ENCODE assay signal across 17 cellular contexts in the genomic region with DNA sequence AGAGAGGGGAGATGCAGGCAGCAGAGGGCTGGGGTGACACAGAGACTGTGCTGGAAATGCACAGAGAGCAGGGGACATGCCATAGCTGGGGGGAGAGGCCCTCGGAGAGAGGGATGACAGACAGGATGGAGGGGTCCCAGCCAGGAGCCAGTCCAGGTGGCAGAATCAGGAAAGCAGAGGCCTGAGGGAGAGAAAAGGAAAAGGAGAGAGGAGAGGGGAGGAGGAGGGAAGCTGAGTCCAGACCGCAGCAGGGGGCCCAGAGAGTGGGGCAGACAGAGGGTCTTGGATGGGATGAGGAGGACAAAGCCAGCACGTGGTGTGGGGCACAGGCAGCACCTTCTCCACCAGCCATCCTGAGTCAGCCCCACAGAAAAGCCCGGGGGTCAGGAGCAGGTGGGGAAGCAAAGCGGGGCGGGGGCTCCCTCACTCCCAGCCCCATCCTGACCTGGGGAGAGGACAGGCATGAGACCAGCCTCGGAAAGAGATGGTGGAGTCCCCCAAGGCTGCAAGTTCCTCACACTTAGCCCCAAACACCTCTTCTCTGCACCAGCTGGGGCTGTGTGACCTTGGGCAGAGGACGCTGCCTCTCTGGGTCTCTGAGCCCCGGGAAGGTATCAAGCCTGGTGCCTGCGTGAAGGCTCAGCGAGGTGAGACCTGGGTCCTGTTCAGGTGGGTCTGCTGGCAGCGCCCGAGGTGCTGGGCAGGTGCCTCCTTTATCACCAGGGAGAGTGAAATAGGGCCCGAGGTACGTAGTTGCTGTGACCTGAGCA. TPM values are rescaled to one million over a fixed set of nuclear protein-coding genes. Genes with fewer than 3 reads are reported as not detected.
A peak's percentile ranks its signal among the peaks of the same experiment; 100 is the strongest.
DNase-seq lines count a peak whose midpoint lies in the region; ATAC-seq, FAIRE-seq and TF ChIP-seq lines count a peak whose summit lies in the region.
"Had no signal": no experiment of that assay in that cellular context is flagged by ENCODE, and none has a peak within 500 bp of the region (broad histone marks: within the 10 kb centered on the region; RNA-seq: fewer than 3 reads in every experiment).

No MANE protein-coding gene starts in this region.

- no peak for TF ChIP-seq POLR2A in suprapubic skin (IDR thresholded peaks at IDR 0.05)

- TF ChIP-seq EP300 in suprapubic skin (IDR thresholded peaks at IDR 0.05), result no peak

- H3K36me3 ChIP-seq in H7 (replicated peaks; ENCODE audit: control insufficient read depth, insufficient read depth, low read length), result no peaks in the 10 kb centered on the region
- no peaks in the 10 kb centered on the region for H3K36me3 ChIP-seq in mucosa of descending colon (ENCODE audit: low read depth)
- H3K36me3 ChIP-seq in suprapubic skin, result no peaks in the 10 kb centered on the region
- H3K36me3 ChIP-seq in small intestine (ENCODE audit: control insufficient read depth in 2 of 2, insufficient read depth in 2 of 2, low read length in 2 of 2), result no peaks in the 10 kb centered on the region
- H3K36me3 ChIP-seq: colonic mucosa, heart right ventricle had no signal

- H3K9me3 ChIP-seq in mucosa of descending colon, result no peaks in the 10 kb centered on the region
- H3K9me3 ChIP-seq in suprapubic skin, result no peaks in the 10 kb centered on the region
- H3K9me3 ChIP-seq in small intestine (ENCODE audit: control insufficient read depth, low read depth), result no peaks in the 10 kb centered on the region
- H3K9me3 ChIP-seq: colonic mucosa, heart right ventricle, testis had no signal

- no peaks in the 10 kb centered on the region for H3K36me3 Mint-ChIP-seq in chondrocyte (ENCODE audit: low read depth)
- H3K36me3 Mint-ChIP-seq: activated naive CD4-positive, alpha-beta T cell treated with anti-CD3 and anti-CD28 coated beads, Interleukin-2, amount 50 U/mL, for 72 hours had no signal

- H3K27ac ChIP-seq in suprapubic skin (no peak overlapping the region), small intestine (ENCODE audit: low read depth in 1 of 2, low read length in 1 of 2) (no peak overlapping the region)
- H3K27ac ChIP-seq: colonic mucosa, heart right ventricle had no signal

- H3K27me3 ChIP-seq in H7 (ENCODE audit: control insufficient read depth, insufficient read depth, low read length) (peaks cover 10% of the 10 kb centered on the region; the same call in 1 of the 2 replicates), suprapubic skin (peaks cover 6% of the 10 kb centered on the region), small intestine (ENCODE audit: control insufficient read depth in 2 of 2, insufficient read depth in 2 of 2, low read length in 2 of 2) (no peaks in the 10 kb centered on the region)
- H3K27me3 ChIP-seq: colonic mucosa, testis had no signal

- H3K27ac Mint-ChIP-seq in chondrocyte (ENCODE audit: unreplicated experiment), result no peak overlapping the region
- H3K27ac Mint-ChIP-seq: activated naive CD4-positive, alpha-beta T cell treated with anti-CD3 and anti-CD28 coated beads, Interleukin-2, amount 50 U/mL, for 72 hours had no signal

- WGBS in suprapubic skin, result 85% methylated on average over 15 of the region's 15 CpGs
- 74 to 82% (median 79%) methylated on average over 14 to 15 of the region's 15 CpGs for WGBS in small intestine, 3 donors

- no peaks in the 10 kb centered on the region for H3K9me3 Mint-ChIP-seq in chondrocyte (ENCODE audit: low read depth)
- H3K9me3 Mint-ChIP-seq: activated naive CD4-positive, alpha-beta T cell treated with anti-CD3 and anti-CD28 coated beads, Interleukin-2, amount 50 U/mL, for 72 hours had no signal

- no peak for TF ChIP-seq CTCF in chondrocyte (IDR thresholded peaks at IDR 0.05)
- no peak for TF ChIP-seq CTCF in mucosa of descending colon (IDR thresholded peaks at IDR 0.05)
- no peak for TF ChIP-seq CTCF in suprapubic skin (IDR thresholded peaks at IDR 0.05)

- intact Hi-C loops in mucosa of descending colon (cut with DNase I, micrococcal nuclease), result no loop called here

- ATAC-seq in mucosa of descending colon, result no peak
- ATAC-seq: activated naive CD4-positive, alpha-beta T cell treated with anti-CD3 and anti-CD28 coated beads, Interleukin-2, amount 50 U/mL, for 72 hours; heart right ventricle; Right ventricle myocardium inferior had no signal

- H3K4me1 Mint-ChIP-seq in chondrocyte (ENCODE audit: low read depth), result no peaks in the 10 kb centered on the region

- H3K4me3 Mint-ChIP-seq in chondrocyte (ENCODE audit: unreplicated experiment), result no peak overlapping the region

- H3K4me1 ChIP-seq in mucosa of descending colon (ENCODE audit: low read depth), result peaks cover 32% of the 10 kb centered on the region
- H3K4me1 ChIP-seq in suprapubic skin, result peaks cover 18% of the 10 kb centered on the region
- H3K4me1 ChIP-seq in small intestine (ENCODE audit: control insufficient read depth in 2 of 2, insufficient read depth in 1 of 2, low read depth in 1 of 2, low read length in 1 of 2), result no peaks in the 10 kb centered on the region
- H3K4me1 ChIP-seq: colonic mucosa had no signal

- DNase-seq in H7 (peak; percentile 34), chondrocyte (ENCODE audit: low spot score) (peak; percentile 70), mucosa of descending colon (peak in 2 of 3 donors; percentile 27 to 33), suprapubic skin (ENCODE audit: low spot score in 2 of 2) (peak; percentile 56 to 57), epidermal melanocyte (ENCODE audit: insufficient read length, low spot score) (no peak), small intestine (no peak), islet precursor cell (no peak)
- DNase-seq: activated CD4-positive, alpha-beta T cell treated with anti-CD3 and anti-CD28 coated beads, Interleukin-2, amount 50 U/mL, for 48 hours; activated T-cell treated with anti-CD3 and anti-CD28 coated beads, Interleukin-2, amount 50 U/mL, for 48 hours; colonic mucosa; heart right ventricle; NCI-H1417 treated with DMSO at 0.1 percent for 48 hours; NCI-H526 treated with DMSO at 0.1 percent for 48 hours; testis had no signal

- H3K4me3 ChIP-seq in H7 (ENCODE audit: insufficient read depth, low read depth, low read length) (no peak overlapping the region), mucosa of descending colon (no peak overlapping the region), suprapubic skin (no peak overlapping the region), small intestine (ENCODE audit: low read depth in 1 of 2, low read length in 2 of 2) (no peak overlapping the region)
- H3K4me3 ChIP-seq: colonic mucosa, heart right ventricle, lung, testis had no signal

- no peak for FAIRE-seq in small intestine (lab: Jason Lieb, UNC)

- H3K27me3 Mint-ChIP-seq in chondrocyte (ENCODE audit: low read depth), result peaks cover 7% of the 10 kb centered on the region

RNA-seq across cellular contexts. Expression of a gene that starts 47.9 kb away (rescaled TPM):
- not detected in 2 replicates for total RNA-seq in H7 (2014; rRNA removed; shearing (Covaris generic))
- total RNA-seq in chondrocyte (not detected in 3 replicates), mucosa of descending colon (not detected), suprapubic skin (not detected)
- polyA plus RNA-seq in small intestine, result not detected
- total RNA-seq: activated naive CD4-positive, alpha-beta T cell treated with anti-CD3 and anti-CD28 coated beads, Interleukin-2, amount 50 U/mL, for 72 hours; colonic mucosa; heart right ventricle; Right ventricle myocardium inferior had no signal
- polyA plus RNA-seq: heart right ventricle had no signal

Comparison
In these comparisons a context has a peak if more than half of its experiments do, and no peak if none do; other contexts are left out.
1. DNase-seq: peak in H7 (single experiment), chondrocyte (single experiment), mucosa of descending colon (2 of 3) and suprapubic skin (2 of 2); none in epidermal melanocyte (single experiment), small intestine (single experiment) and islet precursor cell (single experiment).